Comparison of ENCODE assay signal across 1 cellular context in the genomic region with DNA sequence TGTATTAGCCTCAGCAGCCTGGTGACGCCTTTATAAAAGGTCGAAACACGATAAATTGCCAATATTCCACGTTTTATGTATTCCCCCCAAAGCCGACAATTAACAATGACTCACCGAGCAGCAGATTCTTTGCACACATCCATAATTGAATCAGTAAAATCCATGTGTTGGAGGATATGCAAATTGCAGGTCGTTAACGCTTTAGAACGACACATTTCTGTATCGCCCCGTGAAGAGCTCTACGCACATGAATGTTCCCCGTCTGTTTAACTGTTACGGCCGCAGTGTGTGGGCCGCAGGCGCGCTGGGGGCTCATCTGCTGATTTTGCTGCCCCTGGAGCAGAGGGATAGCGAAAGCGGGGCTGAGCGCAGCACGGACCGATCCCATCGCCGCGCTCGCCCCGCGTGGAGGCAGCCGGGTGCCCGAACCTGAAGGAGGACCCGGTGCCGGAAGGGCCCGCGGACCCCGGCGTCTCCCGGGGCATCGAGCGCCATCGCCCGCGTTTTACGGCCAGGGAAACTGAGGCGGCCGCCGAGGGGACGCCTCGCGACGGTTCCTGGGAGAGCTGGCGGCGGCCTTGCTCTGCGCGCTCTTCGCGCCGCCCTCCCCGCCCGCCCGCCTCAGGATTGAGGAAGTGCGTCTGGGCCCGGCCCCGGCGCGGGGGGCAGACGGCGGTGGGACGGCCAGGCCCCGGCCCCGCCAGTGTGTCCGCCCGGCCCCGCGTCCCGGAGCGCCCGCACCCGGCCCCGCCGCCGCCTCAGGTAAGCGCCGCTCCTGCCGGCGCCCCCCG.
TF ChIP-seq lines count a peak whose summit lies in the region.

A gene with protein sequence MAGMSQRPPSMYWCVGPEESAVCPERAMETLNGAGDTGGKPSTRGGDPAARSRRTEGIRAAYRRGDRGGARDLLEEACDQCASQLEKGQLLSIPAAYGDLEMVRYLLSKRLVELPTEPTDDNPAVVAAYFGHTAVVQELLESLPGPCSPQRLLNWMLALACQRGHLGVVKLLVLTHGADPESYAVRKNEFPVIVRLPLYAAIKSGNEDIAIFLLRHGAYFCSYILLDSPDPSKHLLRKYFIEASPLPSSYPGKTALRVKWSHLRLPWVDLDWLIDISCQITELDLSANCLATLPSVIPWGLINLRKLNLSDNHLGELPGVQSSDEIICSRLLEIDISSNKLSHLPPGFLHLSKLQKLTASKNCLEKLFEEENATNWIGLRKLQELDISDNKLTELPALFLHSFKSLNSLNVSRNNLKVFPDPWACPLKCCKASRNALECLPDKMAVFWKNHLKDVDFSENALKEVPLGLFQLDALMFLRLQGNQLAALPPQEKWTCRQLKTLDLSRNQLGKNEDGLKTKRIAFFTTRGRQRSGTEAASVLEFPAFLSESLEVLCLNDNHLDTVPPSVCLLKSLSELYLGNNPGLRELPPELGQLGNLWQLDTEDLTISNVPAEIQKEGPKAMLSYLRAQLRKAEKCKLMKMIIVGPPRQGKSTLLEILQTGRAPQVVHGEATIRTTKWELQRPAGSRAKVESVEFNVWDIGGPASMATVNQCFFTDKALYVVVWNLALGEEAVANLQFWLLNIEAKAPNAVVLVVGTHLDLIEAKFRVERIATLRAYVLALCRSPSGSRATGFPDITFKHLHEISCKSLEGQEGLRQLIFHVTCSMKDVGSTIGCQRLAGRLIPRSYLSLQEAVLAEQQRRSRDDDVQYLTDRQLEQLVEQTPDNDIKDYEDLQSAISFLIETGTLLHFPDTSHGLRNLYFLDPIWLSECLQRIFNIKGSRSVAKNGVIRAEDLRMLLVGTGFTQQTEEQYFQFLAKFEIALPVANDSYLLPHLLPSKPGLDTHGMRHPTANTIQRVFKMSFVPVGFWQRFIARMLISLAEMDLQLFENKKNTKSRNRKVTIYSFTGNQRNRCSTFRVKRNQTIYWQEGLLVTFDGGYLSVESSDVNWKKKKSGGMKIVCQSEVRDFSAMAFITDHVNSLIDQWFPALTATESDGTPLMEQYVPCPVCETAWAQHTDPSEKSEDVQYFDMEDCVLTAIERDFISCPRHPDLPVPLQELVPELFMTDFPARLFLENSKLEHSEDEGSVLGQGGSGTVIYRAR (N-terminal part only) (plus strand): TSS at position 668 of the 791 bp plus-strand sequence. CDS start 5,276 bp downstream, outside the sequence.

TF ChIP-seq in HEK293T, 16 proteins besides CTCF, POLR2A, EP300 and RAD21 (continued from another document):
- TF ChIP-seq SP1 (IDR thresholded peaks at IDR 0.05) = no peak
- no peak for TF ChIP-seq SUZ12 (IDR thresholded peaks at IDR 0.05)
- TF ChIP-seq LEF1 (IDR thresholded peaks at IDR 0.05; ENCODE audit: borderline replicate concordance) = no peak
- no peak for TF ChIP-seq TARDBP (IDR thresholded peaks at IDR 0.05)
- TF ChIP-seq CTBP1 (IDR thresholded peaks at IDR 0.05; ENCODE audit: borderline replicate concordance) = no peak
- TF ChIP-seq NFRKB (IDR thresholded peaks at IDR 0.05) = no peak
- TF ChIP-seq ARNT (IDR thresholded peaks at IDR 0.05) = no peak
- TF ChIP-seq FOXM1 (IDR thresholded peaks at IDR 0.05; ENCODE audit: borderline replicate concordance) = no peak
- TF ChIP-seq ZNF384 (IDR thresholded peaks at IDR 0.05) = no peak
- TF ChIP-seq ELF4 (IDR thresholded peaks at IDR 0.05) = no peak
- no peak for TF ChIP-seq FOXK2 (IDR thresholded peaks at IDR 0.05)
- no peak for TF ChIP-seq FOXA1 (IDR thresholded peaks at IDR 0.05)
- TF ChIP-seq L3MBTL2 (conservative IDR thresholded peaks at IDR 0.05) = no peak
- TF ChIP-seq, protein P1, sequence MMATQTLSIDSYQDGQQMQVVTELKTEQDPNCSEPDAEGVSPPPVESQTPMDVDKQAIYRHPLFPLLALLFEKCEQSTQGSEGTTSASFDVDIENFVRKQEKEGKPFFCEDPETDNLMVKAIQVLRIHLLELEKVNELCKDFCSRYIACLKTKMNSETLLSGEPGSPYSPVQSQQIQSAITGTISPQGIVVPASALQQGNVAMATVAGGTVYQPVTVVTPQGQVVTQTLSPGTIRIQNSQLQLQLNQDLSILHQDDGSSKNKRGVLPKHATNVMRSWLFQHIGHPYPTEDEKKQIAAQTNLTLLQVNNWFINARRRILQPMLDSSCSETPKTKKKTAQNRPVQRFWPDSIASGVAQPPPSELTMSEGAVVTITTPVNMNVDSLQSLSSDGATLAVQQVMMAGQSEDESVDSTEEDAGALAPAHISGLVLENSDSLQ (IDR thresholded peaks at IDR 0.05) = no peak
